ENCODE assay signal across 18 cellular contexts in genomic region chr12:94795053-94795452, GRCh38.
"Had no signal": no experiment of that assay in that cellular context is flagged by ENCODE, and none has a peak within 500 bp of the region (broad histone marks: within the 10 kb centered on the region; RNA-seq: fewer than 3 reads in every experiment).

No MANE protein-coding gene starts in this region.

- H3K27me3 Mint-ChIP-seq: activated naive CD4-positive, alpha-beta T cell treated with anti-CD3 and anti-CD28 coated beads, Interleukin-2, amount 50 U/mL, for 24 hours; central memory CD8-positive, alpha-beta T cell had no signal

- H3K4me3 Mint-ChIP-seq: activated naive CD4-positive, alpha-beta T cell treated with anti-CD3 and anti-CD28 coated beads, Interleukin-2, amount 50 U/mL, for 24 hours; activated T-helper 17 cell treated with anti-CD3 and anti-CD28 coated beads, Interleukin-2, amount 50 U/mL, for 72 hours; central memory CD8-positive, alpha-beta T cell; natural killer cell; T-helper 17 cell had no signal

- H3K36me3 ChIP-seq: brain microvascular endothelial cell, left lung, right atrium auricular region, transverse colon, vagina, WERI-Rb-1 had no signal

- H3K4me1 ChIP-seq: left lung, right atrium auricular region, vagina had no signal

- H3K27ac ChIP-seq: brain microvascular endothelial cell, coronary artery, left lung, right atrium auricular region, skin epidermis, transverse colon, vagina, WERI-Rb-1 had no signal

- H3K9me3 ChIP-seq: left lung, right atrium auricular region, transverse colon, vagina had no signal

- H3K4me3 ChIP-seq: coronary artery, left lung, right atrium auricular region, skin epidermis, transverse colon, vagina had no signal

- H3K9me3 Mint-ChIP-seq: activated naive CD4-positive, alpha-beta T cell treated with anti-CD3 and anti-CD28 coated beads, Interleukin-2, amount 50 U/mL, for 24 hours; activated T-helper 17 cell treated with anti-CD3 and anti-CD28 coated beads, Interleukin-2, amount 50 U/mL, for 72 hours; central memory CD8-positive, alpha-beta T cell; natural killer cell had no signal

- H3K27ac Mint-ChIP-seq: activated naive CD4-positive, alpha-beta T cell treated with anti-CD3 and anti-CD28 coated beads, Interleukin-2, amount 50 U/mL, for 24 hours; activated T-helper 17 cell treated with anti-CD3 and anti-CD28 coated beads, Interleukin-2, amount 50 U/mL, for 72 hours; natural killer cell; T-helper 17 cell had no signal

- H3K4me1 Mint-ChIP-seq: central memory CD8-positive, alpha-beta T cell had no signal

- DNase-seq: glutamatergic neuron; kidney; left lung; natural killer cell; nucleus accumbens; stimulated activated CD4-positive, alpha-beta T cell treated with anti-CD3 and anti-CD28 coated beads, Interleukin-4, amount 100 ng/mL, for 24 hours; stimulated activated naive CD8-positive, alpha-beta T cell treated with anti-CD3 and anti-CD28 coated beads, Interleukin-15, Interleukin-2, amounts not matched to agents 100 U/mL and 50 U/mL, for 24 hours; T-helper 17 cell; transverse colon; WERI-Rb-1 had no signal

- ATAC-seq: activated T-helper 17 cell treated with anti-CD3 and anti-CD28 coated beads, Interleukin-2, amount 50 U/mL, for 72 hours; natural killer cell; stimulated activated naive CD8-positive, alpha-beta T cell treated with anti-CD3 and anti-CD28 coated beads, Interleukin-15, Interleukin-2, amounts not matched to agents 100 U/mL and 50 U/mL, for 24 hours; T-helper 17 cell had no signal

- H3K36me3 Mint-ChIP-seq: activated naive CD4-positive, alpha-beta T cell treated with anti-CD3 and anti-CD28 coated beads, Interleukin-2, amount 50 U/mL, for 24 hours; natural killer cell had no signal

- H3K27me3 ChIP-seq: brain microvascular endothelial cell, left lung, right atrium auricular region, transverse colon, vagina had no signal
